Comparison of ENCODE assay signal across 8 cellular contexts in the genomic region with DNA sequence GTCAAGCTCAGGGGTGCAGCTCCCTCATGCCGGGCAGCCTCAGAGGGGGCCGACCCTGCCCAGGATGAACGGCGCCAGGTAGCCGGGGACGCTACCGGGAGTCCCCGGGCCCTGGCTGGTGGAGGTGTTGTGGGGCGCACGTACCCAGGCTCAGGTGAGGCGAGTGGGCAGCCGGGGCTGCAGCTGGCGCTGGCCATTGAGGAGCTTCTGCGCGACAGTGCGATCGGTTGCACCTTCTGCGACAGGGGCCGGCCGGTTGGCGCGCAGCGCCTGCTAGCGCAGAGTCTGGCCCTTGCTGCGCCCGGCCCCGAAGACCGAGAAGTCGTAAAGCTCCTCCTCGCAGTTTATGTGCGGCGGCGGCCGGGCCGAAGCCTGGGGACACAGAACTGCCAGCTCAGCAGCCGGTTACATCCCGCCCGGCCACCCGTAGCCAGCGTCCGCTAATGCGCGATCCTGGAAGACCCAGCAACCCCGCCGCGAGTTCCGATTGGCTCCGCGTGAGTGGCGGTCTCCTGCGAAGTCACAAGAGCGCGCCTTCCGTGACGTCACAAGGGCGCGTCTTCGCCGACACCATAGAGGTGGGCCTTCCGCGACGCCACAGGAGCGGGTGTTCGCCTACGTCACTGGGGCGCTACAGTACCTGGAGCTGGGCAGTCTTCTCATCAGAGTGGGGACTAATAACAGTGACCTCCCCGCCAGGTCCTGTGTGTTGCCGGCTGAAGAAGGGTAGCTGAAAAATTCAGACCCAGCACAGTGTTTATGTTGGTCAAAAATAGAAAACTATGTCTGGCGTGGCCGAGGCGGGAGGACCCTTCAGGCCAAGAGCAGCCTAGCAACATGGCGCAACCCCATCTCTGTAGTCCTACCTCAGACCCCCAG.
DNase-seq lines count a peak whose midpoint lies in the region; ATAC-seq, FAIRE-seq and TF ChIP-seq lines count a peak whose summit lies in the region.
"Not testable (repeated sequence)": the region's sequence is repeated elsewhere in the genome, so short reads cannot be mapped to it uniquely, and the experiment has no call there.

No MANE protein-coding gene starts in this region.

- peak; percentile 100 for ATAC-seq in HG03442 (IDR thresholded peaks at IDR 0.05; ENCODE audit: unreplicated experiment)

- H3K9ac ChIP-seq in colonic mucosa (ENCODE audit: low read depth in 2 of 2, low read length in 2 of 2): peak overlapping the region; percentile 63 to 96

- H3K9me3 ChIP-seq in BE2C, colonic mucosa: not testable (repeated sequence)

- DNase-seq in BE2C (peak; percentile 99), GM19239 (ENCODE audit: insufficient read length, low spot score) (peak; percentile 76), NCI-H510A treated with DMSO at 0.1 percent for 48 hours (lab: John Stamatoyannopoulos, UW) (peak; percentile 90), colonic mucosa (peak; percentile 98)
- peak; percentile 97 to 98 for DNase-seq in activated CD4-positive, alpha-beta T cell treated with anti-CD3 and anti-CD28 coated beads for 4 hours
- peak; percentile 92 to 99 (median 98) for DNase-seq in stimulated activated CD4-positive, alpha-beta T cell treated with anti-CD3 and anti-CD28 coated beads, Interleukin-1b, Interleukin-23, amount 100 ng/mL, for 24 hours (ENCODE audit: low read depth in 4 of 4, low spot score in 1 of 4)

- not testable (repeated sequence) for H3K36me3 ChIP-seq in BE2C, colonic mucosa

- H3K4me1 ChIP-seq in BE2C, colonic mucosa: not testable (repeated sequence)

- H3K27ac ChIP-seq in colonic mucosa (peak overlapping the region; percentile 94), layer of hippocampus (ENCODE audit: low read depth, low read length) (peak overlapping the region; percentile 78)

- not testable (repeated sequence) for H3K27me3 ChIP-seq in BE2C; colonic mucosa; layer of hippocampus (ENCODE audit: control insufficient read depth, insufficient read depth, low read length)

- peak; percentile 82 for FAIRE-seq in GM19239 (lab: Jason Lieb, UNC)

- 0 out of 2 replicates have a peak, but pooled peaks have one; percentile 10 for TF ChIP-seq CTCF in BE2C (IDR thresholded peaks at IDR 0.05; ENCODE audit: low read depth, low read length)
- TF ChIP-seq CTCF in colonic mucosa (IDR thresholded peaks at IDR 0.05): not testable (repeated sequence)

- H3K4me3 ChIP-seq in BE2C (ENCODE audit: low read depth, low read length): peak overlapping the region; percentile 80
- peak overlapping the region; percentile 84 for H3K4me3 ChIP-seq in colonic mucosa

- intact Hi-C loops in colonic mucosa (cut with DNase I): not testable (repeated sequence)

Comparison
In these comparisons a context has a peak if more than half of its experiments do, and no peak if none do; other contexts are left out.
1. Peak in every context shown above with its lines: DNase-seq, ATAC-seq, H3K4me3 ChIP-seq and H3K27ac ChIP-seq.